Comparison of ENCODE assay signal across 12 cellular contexts in genomic region chr9:127739614-127740322, GRCh38. TPM values are rescaled to one million over a fixed set of nuclear protein-coding genes. Genes with fewer than 3 reads are reported as not detected.
DNase-seq lines count a peak whose midpoint lies in the region; ATAC-seq and TF ChIP-seq lines count a peak whose summit lies in the region.
"Had no signal": no experiment of that assay in that cellular context is flagged by ENCODE, and none has a peak within 500 bp of the region (broad histone marks: within the 10 kb centered on the region; RNA-seq: fewer than 3 reads in every experiment).

No MANE protein-coding gene starts in this region.

- no peaks in the 10 kb centered on the region for H3K27me3 ChIP-seq in RWPE2 (ENCODE audit: insufficient read depth, poor library complexity, severe bottlenecking)
- H3K27me3 ChIP-seq in esophagus muscularis mucosa, result peaks cover 0 to 43% (median 7%) of the 10 kb centered on the region in 4 donors
- H3K27me3 ChIP-seq in muscle layer of colon (ENCODE audit: control insufficient read depth in 1 of 2, insufficient read depth in 2 of 2, low read length in 2 of 2), result peaks cover 0 to 10% of the 10 kb centered on the region in 2 donors
- H3K27me3 ChIP-seq in upper lobe of right lung, result no peaks in the 10 kb centered on the region

- H3K9me3 ChIP-seq in RWPE2 (ENCODE audit: severe bottlenecking) (no peaks in the 10 kb centered on the region), esophagus muscularis mucosa (no peaks in the 10 kb centered on the region), muscle layer of colon (ENCODE audit: low read length) (no peaks in the 10 kb centered on the region), upper lobe of right lung (no peaks in the 10 kb centered on the region)

- H3K36me3 ChIP-seq in RWPE2 (ENCODE audit: low read depth) (no peaks in the 10 kb centered on the region), esophagus muscularis mucosa (peaks cover 0 to 69% (median 23%) of the 10 kb centered on the region in 4 donors), muscle layer of colon (ENCODE audit: insufficient read depth, low read length) (no peaks in the 10 kb centered on the region), upper lobe of right lung (peaks cover 46% of the 10 kb centered on the region)

- peaks cover 6 to 19% (median 7%) of the 10 kb centered on the region in 3 donors for H3K36me3 Mint-ChIP-seq in immature natural killer cell

- 83% methylated on average over 8 of the region's 18 CpGs for WGBS in esophagus muscularis mucosa

- peaks cover 5 to 10% of the 10 kb centered on the region in 2 donors for H3K4me1 Mint-ChIP-seq in immature natural killer cell

- peak overlapping the region; percentile 38 for H3K27ac ChIP-seq in RWPE2 (ENCODE audit: poor library complexity, severe bottlenecking)
- peak overlapping the region; percentile 43 to 77 (median 54) for H3K27ac ChIP-seq in esophagus muscularis mucosa (replicated peaks in 1 of 4)
- peak overlapping the region; percentile 23 for H3K27ac ChIP-seq in muscle layer of colon (ENCODE audit: low read depth, low read length)
- peak overlapping the region; percentile 51 for H3K27ac ChIP-seq in upper lobe of right lung

- H3K27ac Mint-ChIP-seq in immature natural killer cell, result peak overlapping the region in 2 of 6 donors; percentile 6 to 48

- H3K27me3 Mint-ChIP-seq in immature natural killer cell (ENCODE audit: low read depth in 3 of 3), result peaks cover 2 to 8% (median 5%) of the 10 kb centered on the region in 3 donors

- TF ChIP-seq CTCF in RWPE2 (IDR thresholded peaks at IDR 0.05; ENCODE audit: poor library complexity, severe bottlenecking), result no peak
- no peak for TF ChIP-seq CTCF in esophagus muscularis mucosa (IDR thresholded peaks at IDR 0.05)
- TF ChIP-seq CTCF in upper lobe of right lung (IDR thresholded peaks at IDR 0.05), result no peak

- no peak overlapping the region for H3K4me3 ChIP-seq in RWPE2 (ENCODE audit: severe bottlenecking)
- H3K4me3 ChIP-seq in esophagus muscularis mucosa, result no peak overlapping the region
- no peak overlapping the region for H3K4me3 ChIP-seq in muscle layer of colon (ENCODE audit: low read depth in 1 of 2, low read length in 2 of 2)
- no peak overlapping the region for H3K4me3 ChIP-seq in upper lobe of right lung

- intact Hi-C loops in esophagus muscularis mucosa (cut with DNase I) (loop anchor here (5.0 kb wide), 1 partner anchor 133 kb away; no protein-coding TSS in a partner anchor), upper lobe of right lung (cut with DNase I) (loop anchor here (10.0 kb wide), 1 partner anchor 185 kb away; no protein-coding TSS in a partner anchor)

- no peak for TF ChIP-seq EP300 in esophagus muscularis mucosa (IDR thresholded peaks at IDR 0.05)

- no peak for TF ChIP-seq POLR2A in esophagus muscularis mucosa (IDR thresholded peaks at IDR 0.05; ENCODE audit: low read depth)

- peaks cover 13% of the 10 kb centered on the region for H3K4me1 ChIP-seq in RWPE2 (ENCODE audit: insufficient read depth, poor library complexity, severe bottlenecking)
- H3K4me1 ChIP-seq in esophagus muscularis mucosa, result peaks cover 27 to 39% (median 34%) of the 10 kb centered on the region in 4 donors
- H3K4me1 ChIP-seq in muscle layer of colon (ENCODE audit: insufficient read depth, low read length), result peaks cover 10% of the 10 kb centered on the region
- peaks cover 12% of the 10 kb centered on the region for H3K4me1 ChIP-seq in upper lobe of right lung

- ATAC-seq in RWPE2 (ENCODE audit: low read depth), result no peak
- ATAC-seq in upper lobe of right lung, result no peak
- ATAC-seq in HG02610 (IDR thresholded peaks at IDR 0.05; ENCODE audit: unreplicated experiment), result no peak
- ATAC-seq: Panc1 had no signal

- no peak overlapping the region for H3K9ac ChIP-seq in muscle layer of colon (ENCODE audit: low read length)

- DNase-seq in RWPE2 (ENCODE audit: low spot score) (no peak), esophagus muscularis mucosa (ENCODE audit: extremely low spot score) (no peak), upper lobe of right lung (no peak), NCI-H2081 treated with DMSO at 0.1 percent for 48 hours (lab: John Stamatoyannopoulos, UW) (no peak), immature natural killer cell (no peak)
- DNase-seq: NCI-H1092; NCI-H446; stimulated activated CD4-positive, alpha-beta T cell treated with anti-CD3 and anti-CD28 coated beads, Interleukin-1b, Interleukin-23, amount 100 ng/mL, for 48 hours; T-helper 1 cell had no signal

- H3K4me3 Mint-ChIP-seq in immature natural killer cell, result no peak overlapping the region

- no peaks in the 10 kb centered on the region for H3K9me3 Mint-ChIP-seq in immature natural killer cell

RNA-seq across cellular contexts. Expression of gene TOR2A, which starts 4.7 kb away (rescaled TPM):
- total RNA-seq in esophagus muscularis mucosa (1 to 10 TPM; 5.4 to 9.2 (median 7.0) TPM), upper lobe of right lung (17.3 TPM)
- polyA plus RNA-seq in immature natural killer cell, result 10 to 100 TPM; 38.9 to 55.1 (median 49.9) TPM

RNA-seq across cellular contexts. Expression of gene TTC16, which starts 23.9 kb away (rescaled TPM):
- total RNA-seq in esophagus muscularis mucosa (under 1 TPM in 3 of 4 donors, not detected in 1; under 0.01 to 0.17 (median 0.11) TPM), upper lobe of right lung (0.41 TPM)
- polyA plus RNA-seq in immature natural killer cell, result 1 to 10 TPM in 2 of 3 donors, not detected in 1; 1.3 to 2.4 TPM

RNA-seq across cellular contexts. Expression of gene PTRH1, which starts 24.3 kb away (rescaled TPM):
- total RNA-seq in esophagus muscularis mucosa (10 to 100 TPM; 16.8 to 23.5 (median 20.5) TPM), upper lobe of right lung (8.0 TPM)
- 10 to 100 TPM; 36.6 to 40.6 (median 39.7) TPM for polyA plus RNA-seq in immature natural killer cell

RNA-seq across cellular contexts. Expression of gene CFAP157, which starts 33.0 kb away (rescaled TPM):
- total RNA-seq in esophagus muscularis mucosa, result under 1 TPM in 2 of 4 donors, not detected in 2; 0.26 to 0.42 TPM
- total RNA-seq in upper lobe of right lung, result 0.29 TPM
- under 1 TPM in 2 of 3 donors, not detected in 1; 0.24 to 0.25 TPM for polyA plus RNA-seq in immature natural killer cell

RNA-seq across cellular contexts. Expression of gene SH2D3C, which starts 38.7 kb away (rescaled TPM):
- 10 to 100 TPM in 3 of 4 donors, 1 to 10 TPM in 1; 5.0 to 18.1 (median 14.3) TPM for total RNA-seq in esophagus muscularis mucosa
- total RNA-seq in upper lobe of right lung, result 85.3 TPM
- polyA plus RNA-seq in immature natural killer cell, result 10 to 100 TPM; 16.9 to 86.2 (median 18.7) TPM
